9 cellular contexts compared by ENCODE assay signal in genomic region chr10:53737132-53737531, GRCh38.
"Had no signal": no experiment of that assay in that cellular context is flagged by ENCODE, and none has a peak within 500 bp of the region (broad histone marks: within the 10 kb centered on the region; RNA-seq: fewer than 3 reads in every experiment).

No MANE protein-coding gene starts in this region.

- H3K27ac ChIP-seq: GM23248 had no signal

- H3K9me3 Mint-ChIP-seq: H9 had no signal

- H3K4me2 ChIP-seq: GM23338 had no signal

- H3K9me3 ChIP-seq: HAP-1 had no signal

- H3K27ac Mint-ChIP-seq: GM23338, H9, HFFc6 had no signal

- H3K4me3 Mint-ChIP-seq: GM23338, H9, HFFc6 had no signal

- DNase-seq: GM23248, GOT3, H7, H9, HCEC 1CT, HFFc6 had no signal

- H3K4me1 ChIP-seq: HAP-1 had no signal

- H2AFZ ChIP-seq: GM23248, GM23338 had no signal

- H3K36me3 ChIP-seq: HAP-1 had no signal

- H3K4me3 ChIP-seq: GM23248, GM23338, HAP-1 had no signal

- H3K4me1 Mint-ChIP-seq: GM23338, H9 had no signal

- ATAC-seq: GM23338, HCT116 had no signal

- H3K9ac ChIP-seq: GM23248 had no signal
